15 cellular contexts compared by ENCODE assay signal in genomic region chr5:171365351-171365750, GRCh38. TPM values are rescaled to one million over a fixed set of nuclear protein-coding genes. Genes with fewer than 3 reads are reported as not detected.
A peak's percentile ranks its signal among the peaks of the same experiment; 100 is the strongest.
DNase-seq lines count a peak whose midpoint lies in the region; ATAC-seq and TF ChIP-seq lines count a peak whose summit lies in the region.
"Had no signal": no experiment of that assay in that cellular context is flagged by ENCODE, and none has a peak within 500 bp of the region (broad histone marks: within the 10 kb centered on the region; RNA-seq: fewer than 3 reads in every experiment).

No MANE protein-coding gene starts in this region.

- no peaks in the 10 kb centered on the region for H3K36me3 ChIP-seq in brain microvascular endothelial cell (replicated peaks)
- H3K36me3 ChIP-seq in neural progenitor cell: no peaks in the 10 kb centered on the region

- peak overlapping the region; percentile 44 for H2AFZ ChIP-seq in neural progenitor cell (replicated peaks)

- H3K36me3 Mint-ChIP-seq in neural progenitor cell: no peaks in the 10 kb centered on the region
- H3K36me3 Mint-ChIP-seq: activated naive CD8-positive, alpha-beta T cell treated with anti-CD3 and anti-CD28 coated beads, Interleukin-2, amount 10 ng/mL, durations not matched to agents 7 days and 5 days had no signal

- no peak overlapping the region for H3K4me2 ChIP-seq in neural progenitor cell

- no peak overlapping the region for H3K27ac Mint-ChIP-seq in neural progenitor cell
- H3K27ac Mint-ChIP-seq: activated naive CD8-positive, alpha-beta T cell treated with anti-CD3 and anti-CD28 coated beads, Interleukin-2, amount 10 ng/mL, durations not matched to agents 7 days and 5 days; stimulated activated naive CD8-positive, alpha-beta T cell treated with anti-CD3 and anti-CD28 coated beads, Interleukin-15, Interleukin-2, amounts not matched to agents 100 ng/mL and 50 ng/mL, for 24 hours had no signal

- no peaks in the 10 kb centered on the region for H3K4me1 Mint-ChIP-seq in neural progenitor cell

- no peaks in the 10 kb centered on the region for H3F3A ChIP-seq in neural progenitor cell (ENCODE audit: low read depth)

- in situ Hi-C loops in brain microvascular endothelial cell (cut with HindIII; ENCODE audit: low pct_ligation_motif_present, low sequenced_read_pairs): no loop called here

- H3K9me3 ChIP-seq in neural progenitor cell (ENCODE audit: low read depth): no peaks in the 10 kb centered on the region

- peaks cover 2% of the 10 kb centered on the region for H3K9me3 Mint-ChIP-seq in neural progenitor cell
- H3K9me3 Mint-ChIP-seq: activated naive CD8-positive, alpha-beta T cell treated with anti-CD3 and anti-CD28 coated beads, Interleukin-2, amount 10 ng/mL, durations not matched to agents 7 days and 5 days; stimulated activated naive CD8-positive, alpha-beta T cell treated with anti-CD3 and anti-CD28 coated beads, Interleukin-15, Interleukin-2, amounts not matched to agents 100 ng/mL and 50 ng/mL, for 24 hours had no signal

- H3K27me3 ChIP-seq in brain microvascular endothelial cell (replicated peaks) (no peaks in the 10 kb centered on the region), neural progenitor cell (no peaks in the 10 kb centered on the region)

- no peaks in the 10 kb centered on the region for H3K79me2 ChIP-seq in neural progenitor cell (ENCODE audit: low read depth)

- H3K4me3 ChIP-seq in brain microvascular endothelial cell (ENCODE audit: low read depth, low read length): no peak overlapping the region
- no peak overlapping the region for H3K4me3 ChIP-seq in neural progenitor cell

- H3K9ac ChIP-seq in neural progenitor cell: no peak overlapping the region

- H3K27ac ChIP-seq in brain microvascular endothelial cell (no peak overlapping the region), neural progenitor cell (no peak overlapping the region)
- H3K27ac ChIP-seq: VCaP had no signal

- DNase-seq in NCI-H82 (lab: John Stamatoyannopoulos, UW) (peak; percentile 31), NCI-H82 treated with DMSO at 0.1 percent for 48 hours (lab: John Stamatoyannopoulos, UW; ENCODE audit: unreplicated experiment) (no peak), brain microvascular endothelial cell (peak; percentile 18), neural progenitor cell (ENCODE audit: low spot score) (peak; percentile 68), DMS79 (lab: John Stamatoyannopoulos, UW) (no peak)
- DNase-seq: activated naive CD8-positive, alpha-beta T cell treated with anti-CD3 and anti-CD28 coated beads, Interleukin-2, amount 10 ng/mL, durations not matched to agents 7 days and 5 days; AML-193; midbrain; NCI-H510A had no signal

- H3K4me3 Mint-ChIP-seq in neural progenitor cell: no peak overlapping the region
- H3K4me3 Mint-ChIP-seq: activated naive CD8-positive, alpha-beta T cell treated with anti-CD3 and anti-CD28 coated beads, Interleukin-2, amount 10 ng/mL, durations not matched to agents 7 days and 5 days; stimulated activated naive CD8-positive, alpha-beta T cell treated with anti-CD3 and anti-CD28 coated beads, Interleukin-15, Interleukin-2, amounts not matched to agents 100 ng/mL and 50 ng/mL, for 24 hours had no signal

- peaks cover 6% of the 10 kb centered on the region for H3K27me3 Mint-ChIP-seq in neural progenitor cell (ENCODE audit: insufficient read depth, low read depth)

- H4K20me1 ChIP-seq in neural progenitor cell (ENCODE audit: low read depth): no peaks in the 10 kb centered on the region

- no peak for ATAC-seq in GM21515 (IDR thresholded peaks at IDR 0.05; ENCODE audit: unreplicated experiment)
- ATAC-seq in GM21447 (IDR thresholded peaks at IDR 0.05; ENCODE audit: unreplicated experiment): no peak

- TF ChIP-seq CTCF in LNCAP (IDR thresholded peaks at IDR 0.05): peak; percentile 19; the same call in 1 of the 2 replicates
- peak; percentile 71 for TF ChIP-seq CTCF in brain microvascular endothelial cell (IDR thresholded peaks at IDR 0.05; ENCODE audit: low read depth, low read length, missing control alignments)
- peak; percentile 77 for TF ChIP-seq CTCF in neural progenitor cell (IDR thresholded peaks at IDR 0.05)

- no peaks in the 10 kb centered on the region for H3K4me1 ChIP-seq in neural progenitor cell

RNA-seq across cellular contexts. Expression of gene NPM1, which starts 22.3 kb away (rescaled TPM):
- total RNA-seq in neural progenitor cell (ENCODE audit: low replicate concordance): 2,155 and 3,685 TPM in 2 replicates

RNA-seq across cellular contexts. Expression of gene FGF18, which starts 54.1 kb away (rescaled TPM):
- 0.06 and 0.22 TPM in 2 replicates for total RNA-seq in neural progenitor cell (ENCODE audit: low replicate concordance)
- total RNA-seq: H4 had no signal

RNA-seq across cellular contexts. Expression of gene TLX3, which starts 56.3 kb away (rescaled TPM):
- total RNA-seq in neural progenitor cell (ENCODE audit: low replicate concordance): not detected in 2 replicates
- total RNA-seq: activated naive CD8-positive, alpha-beta T cell treated with anti-CD3 and anti-CD28 coated beads, Interleukin-2, amount 10 ng/mL, durations not matched to agents 7 days and 5 days; H4 had no signal

Comparison
In these comparisons a context has a peak if more than half of its experiments do, and no peak if none do; other contexts are left out.
1. DNase-seq: peak in NCI-H82 (single experiment), brain microvascular endothelial cell (single experiment) and neural progenitor cell (single experiment); none in NCI-H82 treated with DMSO at 0.1 percent for 48 hours (single experiment) and DMS79 (single experiment).
2. CTCF ChIP-seq: peak in every context shown above with its lines; median percentile 77 in neural progenitor cell; 71 in brain microvascular endothelial cell; 19 in LNCAP.